ENCODE assay signal across 17 cellular contexts in the genomic region with DNA sequence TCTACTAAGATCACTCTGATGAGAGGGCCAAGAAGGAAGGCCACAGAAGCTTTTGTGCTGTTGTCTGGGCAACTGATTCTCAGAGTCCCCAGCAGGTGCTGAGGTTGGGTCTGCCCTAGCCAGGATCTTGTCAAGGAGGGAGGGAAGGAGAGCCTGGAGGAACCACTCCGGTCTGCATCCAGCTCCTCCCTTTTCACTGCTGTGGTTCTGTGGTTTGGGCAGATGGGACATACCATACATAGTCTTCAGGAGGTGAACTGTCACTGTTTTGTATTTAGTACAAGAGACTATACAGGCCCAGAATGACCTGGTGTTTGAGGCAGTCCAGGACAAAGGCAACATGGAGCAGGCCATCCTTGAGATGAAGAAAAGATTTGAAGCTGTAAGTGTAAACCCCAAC. TPM values are rescaled to one million over a fixed set of nuclear protein-coding genes. Genes with fewer than 3 reads are reported as not detected.
DNase-seq lines count a peak whose midpoint lies in the region; ATAC-seq, FAIRE-seq and TF ChIP-seq lines count a peak whose summit lies in the region.
"Had no signal": no experiment of that assay in that cellular context is flagged by ENCODE, and none has a peak within 500 bp of the region (broad histone marks: within the 10 kb centered on the region; RNA-seq: fewer than 3 reads in every experiment).

No MANE protein-coding gene starts in this region.

- intact Hi-C loops in left lung (cut with DNase I) = no loop called here

- FAIRE-seq in D721Med (lab: Jason Lieb, UNC) = no peak
- FAIRE-seq: islet of Langerhans, TTC549 had no signal

- ATAC-seq in left lung (peak; percentile 19), HG03039 (IDR thresholded peaks at IDR 0.05; ENCODE audit: unreplicated experiment) (no peak), HG03469 (IDR thresholded peaks at IDR 0.05; ENCODE audit: unreplicated experiment) (no peak)
- ATAC-seq: gastrocnemius medialis had no signal

- H3K4me3 ChIP-seq in AG10803 (ENCODE audit: low read length) (no peak overlapping the region), left lung (no peak overlapping the region)
- H3K4me3 ChIP-seq: gastrocnemius medialis, psoas muscle, tibial nerve had no signal

- H3K4me1 ChIP-seq in left lung = no peaks in the 10 kb centered on the region
- H3K4me1 ChIP-seq: gastrocnemius medialis, psoas muscle had no signal

- no peaks in the 10 kb centered on the region for H3K27me3 ChIP-seq in left lung
- H3K27me3 ChIP-seq: gastrocnemius medialis, tibial nerve had no signal

- peak; percentile 58 for DNase-seq in AG10803 (ENCODE audit: low read depth)
- DNase-seq in HK-2 (ENCODE audit: unreplicated experiment) = peak; percentile 3
- peak; percentile 43 for DNase-seq in SK-MEL-5 (ENCODE audit: low read depth, low spot score)
- no peak for DNase-seq in left lung
- no peak for DNase-seq in iPS-NIHi7 (ENCODE audit: extremely low spot score)
- no peak for DNase-seq in D721Med (ENCODE audit: insufficient read length, low spot score)
- DNase-seq: activated naive CD4-positive, alpha-beta T cell treated with anti-CD3 and anti-CD28 coated beads, Interleukin-2, amount 50 U/mL, for 16 hours; DMS 273 treated with DMSO at 0.1 percent for 48 hours; gastrocnemius medialis; NCI-H1417 treated with DMSO at 0.1 percent for 48 hours; NCI-H510A; psoas muscle had no signal

- no peak for TF ChIP-seq CTCF in AG10803 (conservative IDR thresholded peaks at IDR 0.05; ENCODE audit: low read length)
- TF ChIP-seq CTCF in left lung (IDR thresholded peaks at IDR 0.05) = no peak
- TF ChIP-seq CTCF in D721Med (IDR thresholded peaks at IDR 0.05; ENCODE audit: insufficient read depth, missing control alignments) = no peak

- in situ Hi-C loops in SK-MEL-5 (cut with HindIII; ENCODE audit: low pct_unique_long_range_greater_than_20kb, low sequenced_read_pairs) = no loop called here

- H3K9me3 ChIP-seq in left lung = no peaks in the 10 kb centered on the region
- H3K9me3 ChIP-seq: gastrocnemius medialis, psoas muscle, tibial nerve had no signal

- no peak overlapping the region for H3K27ac ChIP-seq in left lung
- H3K27ac ChIP-seq: gastrocnemius medialis, psoas muscle, tibial nerve had no signal

- H3K36me3 ChIP-seq in left lung = no peaks in the 10 kb centered on the region
- H3K36me3 ChIP-seq: gastrocnemius medialis, tibial nerve had no signal

RNA-seq across cellular contexts. Expression of a gene that starts 21.9 kb away (rescaled TPM):
- 1.7 and 2.1 TPM in 2 replicates for total RNA-seq in SK-MEL-5 (2014; rRNA removed; shearing (Covaris generic))
- polyA plus RNA-seq in SK-MEL-5 (2015; cell fraction: cytosol; rRNA removed) = 2.3 and 2.6 TPM in 2 replicates
- polyA plus RNA-seq in SK-MEL-5 (2015; cell fraction: nucleus; rRNA removed) = 8.1 and 16.9 TPM in 2 replicates
- total RNA-seq in left lung = 1 to 10 TPM; 4.2 to 9.8 TPM

Comparison
In these comparisons a context has a peak if more than half of its experiments do, and no peak if none do; other contexts are left out.
1. DNase-seq: peak in AG10803 (single experiment), HK-2 (single experiment) and SK-MEL-5 (single experiment); none in left lung (0 of 2), iPS-NIHi7 (single experiment) and D721Med (single experiment).